Comparison of ENCODE assay signal across 8 cellular contexts in genomic region chr6:73285674-73286283, GRCh38. TPM values are rescaled to one million over a fixed set of nuclear protein-coding genes. Genes with fewer than 3 reads are reported as not detected.
A peak's percentile ranks its signal among the peaks of the same experiment; 100 is the strongest.
DNase-seq lines count a peak whose midpoint lies in the region; ATAC-seq, FAIRE-seq and TF ChIP-seq lines count a peak whose summit lies in the region.

No MANE protein-coding gene starts in this region.

- H3K4me3 ChIP-seq in CD4-positive, alpha-beta memory T cell (ENCODE audit: low read length in 2 of 2): no peak overlapping the region
- no peak overlapping the region for H3K4me3 ChIP-seq in ascending aorta

- no peak overlapping the region for H3K4me3 Mint-ChIP-seq in CD4-positive, alpha-beta memory T cell

- no peak for ATAC-seq in HG03342 (IDR thresholded peaks at IDR 0.05; ENCODE audit: unreplicated experiment)
- no peak for ATAC-seq in GM19324 (IDR thresholded peaks at IDR 0.05; ENCODE audit: low FRiP score, unreplicated experiment)
- no peak for ATAC-seq in HG02759 (IDR thresholded peaks at IDR 0.05; ENCODE audit: unreplicated experiment)

- H3K36me3 ChIP-seq in CD4-positive, alpha-beta memory T cell (ENCODE audit: insufficient read depth, low read length): no peaks in the 10 kb centered on the region
- H3K36me3 ChIP-seq in ascending aorta: no peaks in the 10 kb centered on the region

- FAIRE-seq in HTR-8/SVneo (lab: Jason Lieb, UNC): no peak

- H3K9me3 ChIP-seq in CD4-positive, alpha-beta memory T cell (ENCODE audit: control insufficient read depth in 1 of 2, low read length in 2 of 2): no peaks in the 10 kb centered on the region
- no peaks in the 10 kb centered on the region for H3K9me3 ChIP-seq in ascending aorta

- H3K36me3 Mint-ChIP-seq in CD4-positive, alpha-beta memory T cell: no peaks in the 10 kb centered on the region

- H3K27me3 Mint-ChIP-seq in CD4-positive, alpha-beta memory T cell: no peaks in the 10 kb centered on the region

- H3K27ac Mint-ChIP-seq in CD4-positive, alpha-beta memory T cell: no peak overlapping the region

- no peaks in the 10 kb centered on the region for H3K4me1 ChIP-seq in CD4-positive, alpha-beta memory T cell (ENCODE audit: insufficient read depth, low read length)
- H3K4me1 ChIP-seq in ascending aorta: no peaks in the 10 kb centered on the region

- POLR2A ChIA-PET in CD4-positive, alpha-beta memory T cell (lab: Charles Lee; ENCODE audit: partially characterized antibody): interaction anchor here (0.9 to 1.3 kb wide), 2 partner anchors 103 to 176 kb away, joined by 3 to 4 read pairs; partner anchors contain the start of gene MTO1

- H3K27ac ChIP-seq in CD4-positive, alpha-beta memory T cell (ENCODE audit: low read depth, low read length): no peak overlapping the region
- H3K27ac ChIP-seq in ascending aorta: no peak overlapping the region

- no peaks in the 10 kb centered on the region for H3K9me3 Mint-ChIP-seq in CD4-positive, alpha-beta memory T cell

- H3K4me1 Mint-ChIP-seq in CD4-positive, alpha-beta memory T cell: no peaks in the 10 kb centered on the region

- no peaks in the 10 kb centered on the region for H3K27me3 ChIP-seq in CD4-positive, alpha-beta memory T cell (ENCODE audit: insufficient read depth, low read length)
- no peaks in the 10 kb centered on the region for H3K27me3 ChIP-seq in ascending aorta

- intact Hi-C loops in CD4-positive, alpha-beta memory T cell (cut with micrococcal nuclease): loop anchor here (1.0 to 10.0 kb wide), 3 partner anchors 41 to 369 kb away; partner anchors contain the start of gene SLC17A5
- intact Hi-C loops in ascending aorta (cut with DNase I): loop anchor here (1.0 to 5.0 kb wide), 2 partner anchors 41 to 102 kb away; no protein-coding TSS in a partner anchor

- CTCF ChIA-PET in CD4-positive, alpha-beta memory T cell (lab: Charles Lee; ENCODE audit: partially characterized antibody): interaction anchor here (1.0 to 4.4 kb wide), 9 partner anchors 10 to 175 kb away, joined by 3 to 40 read pairs (median 6); partner anchors contain the start of gene MTO1

- peak in 3 of 5 donors; percentile 8 to 13 (median 12) for DNase-seq in CD4-positive, alpha-beta memory T cell
- DNase-seq in HTR-8/SVneo (ENCODE audit: insufficient read length, low spot score) (peak; percentile 57), ascending aorta (ENCODE audit: low spot score in 2 of 2) (no peak), left kidney (ENCODE audit: low read depth, low spot score) (peak; percentile 64)
- no peak for DNase-seq in stimulated activated CD4-positive, alpha-beta T cell treated with anti-CD3 and anti-CD28 coated beads, Interleukin-1b, Interleukin-23, amount 100 ng/mL, for 48 hours

- peak; percentile 24 to 55 (median 45) for TF ChIP-seq CTCF in ascending aorta (IDR thresholded peaks at IDR 0.05)

RNA-seq across cellular contexts. Expression of gene KHDC1, which starts 22.8 kb away (rescaled TPM):
- 1 to 10 TPM; 1.7 TPM for total RNA-seq in CD4-positive, alpha-beta memory T cell
- polyA plus RNA-seq in CD4-positive, alpha-beta memory T cell: 1 to 10 TPM; 1.0 to 3.5 TPM
- total RNA-seq in ascending aorta: 1.9 TPM

Comparison
In these comparisons a context has a peak if more than half of its experiments do, and no peak if none do; other contexts are left out.
1. DNase-seq: peak in CD4-positive, alpha-beta memory T cell (3 of 5), HTR-8/SVneo (single experiment) and left kidney (single experiment); none in ascending aorta (0 of 2) and stimulated activated CD4-positive, alpha-beta T cell treated with anti-CD3 and anti-CD28 coated beads, Interleukin-1b, Interleukin-23, amount 100 ng/mL, for 48 hours (single experiment).